1 cellular context compared by ENCODE assay signal in the genomic region with DNA sequence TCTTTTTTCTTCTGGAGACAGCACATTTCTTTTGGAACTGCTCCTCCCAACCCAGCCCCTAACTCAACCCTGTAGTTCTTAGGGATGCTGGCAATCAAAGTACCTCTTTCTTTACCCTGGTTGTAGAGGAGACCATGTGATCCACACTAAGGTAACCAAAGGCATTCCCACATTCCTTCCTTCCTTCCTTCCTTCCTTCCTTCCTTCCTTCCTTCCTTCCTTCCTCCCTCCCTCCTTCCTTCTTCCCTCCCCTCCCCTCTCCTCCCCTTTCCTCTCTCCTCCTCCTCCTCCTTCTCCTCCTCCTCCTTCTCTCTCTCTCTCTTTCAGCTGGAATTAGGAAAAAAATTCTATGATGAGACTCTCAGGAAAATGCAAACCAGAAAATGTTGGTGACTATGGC.
TF ChIP-seq lines count a peak whose summit lies in the region.

No MANE protein-coding gene starts in this region.

TF ChIP-seq in GM23338, 12 proteins besides CTCF, POLR2A, EP300 and RAD21 (continued from another document):
- TF ChIP-seq ZNF462 (CRISPR knock-in tag; IDR thresholded peaks at IDR 0.05) (no peak), EZH2phosphoT487 (IDR thresholded peaks at IDR 0.05; ENCODE audit: unreplicated experiment) (no peak), ZNF331 (CRISPR knock-in tag; IDR thresholded peaks at IDR 0.05; ENCODE audit: low read depth) (no peak), JUNB (IDR thresholded peaks at IDR 0.05; ENCODE audit: unreplicated experiment) (no peak), POLR2AphosphoS5 (IDR thresholded peaks at IDR 0.05; ENCODE audit: low read depth) (no peak)
